ENCODE assay signal across 27 cellular contexts in genomic region chr4:58761563-58761962, GRCh38.
"Had no signal": no experiment of that assay in that cellular context is flagged by ENCODE, and none has a peak within 500 bp of the region (broad histone marks: within the 10 kb centered on the region; RNA-seq: fewer than 3 reads in every experiment).

No MANE protein-coding gene starts in this region.

- H3K9me3 Mint-ChIP-seq: dendritic cell treated with granulocyte-macrophage colony-stimulating factor and Interleukin-4, amounts not matched to agents 40 ng/mL and 50 ng/mL, for 4 days; endodermal cell; naive B cell; neural crest cell; stimulated activated memory B cell treated with anti-CD40 and anti-IgM and Interleukin-4, amounts not matched to agents 10 μg/mL and 1 μg/mL and 100 μg/mL, for 72 hours; type B pancreatic cell had no signal

- H3K36me3 Mint-ChIP-seq: naive B cell; natural killer cell treated with Interleukin-12 subunit alpha and Interleukin-12 subunit beta and Interleukin-15 and Interleukin-18, amount 100 ng/mL, for 72 hours; stimulated activated memory B cell treated with anti-CD40 and anti-IgM and Interleukin-4, amounts not matched to agents 10 μg/mL and 1 μg/mL and 100 μg/mL, for 72 hours; type B pancreatic cell had no signal

- H3K4me3 Mint-ChIP-seq: dendritic cell treated with granulocyte-macrophage colony-stimulating factor and Interleukin-4, amounts not matched to agents 40 ng/mL and 50 ng/mL, for 4 days; endodermal cell; naive B cell; natural killer cell treated with Interleukin-12 subunit alpha and Interleukin-12 subunit beta and Interleukin-15 and Interleukin-18, amount 100 ng/mL, for 72 hours; neural crest cell; stimulated activated memory B cell treated with anti-CD40 and anti-IgM and Interleukin-4, amounts not matched to agents 10 μg/mL and 1 μg/mL and 100 μg/mL, for 72 hours; type B pancreatic cell had no signal

- H3K27ac ChIP-seq: colonic mucosa, epithelial cell of prostate, gastroesophageal sphincter, heart right ventricle, left ventricle myocardium inferior, lower lobe of right lung, parathyroid adenoma, prostate gland, skin epidermis, spleen, testis, tibial artery had no signal

- H3K4me1 Mint-ChIP-seq: endodermal cell; naive B cell; stimulated activated memory B cell treated with anti-CD40 and anti-IgM and Interleukin-4, amounts not matched to agents 10 μg/mL and 1 μg/mL and 100 μg/mL, for 72 hours had no signal

- H3K27ac Mint-ChIP-seq: dendritic cell treated with granulocyte-macrophage colony-stimulating factor and Interleukin-4, amounts not matched to agents 40 ng/mL and 50 ng/mL, for 4 days; endodermal cell; naive B cell; natural killer cell treated with Interleukin-12 subunit alpha and Interleukin-12 subunit beta and Interleukin-15 and Interleukin-18, amount 100 ng/mL, for 72 hours; stimulated activated memory B cell treated with anti-CD40 and anti-IgM and Interleukin-4, amounts not matched to agents 10 μg/mL and 1 μg/mL and 100 μg/mL, for 72 hours; type B pancreatic cell had no signal

- H3K9me3 ChIP-seq: colonic mucosa, gastroesophageal sphincter, heart right ventricle, left ventricle myocardium inferior, lower lobe of right lung, prostate gland, testis, tibial artery had no signal

- H3K4me3 ChIP-seq: colonic mucosa, gastroesophageal sphincter, heart right ventricle, left ventricle myocardium inferior, lower lobe of right lung, prostate gland, skin epidermis, spleen, testis, tibial artery had no signal

- DNase-seq: colonic mucosa; effector CD8-positive, alpha-beta T cell; endodermal cell; foreskin fibroblast; heart right ventricle; left colon; left ventricle myocardium inferior; lower lobe of right lung; naive B cell; right cardiac atrium; spleen; stimulated activated CD4-positive, alpha-beta T cell treated with anti-CD3 and anti-CD28 coated beads, Interleukin-4, amount 100 ng/mL, for 4 hours; stimulated activated naive CD8-positive, alpha-beta T cell treated with anti-CD3 and anti-CD28 coated beads, Interleukin-15, Interleukin-2, amounts not matched to agents 100 U/mL and 50 U/mL, for 24 hours; substantia nigra; testis; tibial artery had no signal

- H3K36me3 ChIP-seq: colonic mucosa, gastroesophageal sphincter, heart right ventricle, left ventricle myocardium inferior, lower lobe of right lung, prostate gland, spleen, tibial artery had no signal

- H3K27me3 ChIP-seq: colonic mucosa, gastroesophageal sphincter, heart right ventricle, spleen, testis, tibial artery had no signal

- H3K79me2 ChIP-seq: parathyroid adenoma had no signal

- H2AFZ ChIP-seq: parathyroid adenoma had no signal

- ATAC-seq: esophagus mucosa; gastroesophageal sphincter; heart right ventricle; left colon; lower lobe of right lung; natural killer cell treated with Interleukin-12 subunit alpha and Interleukin-12 subunit beta and Interleukin-15 and Interleukin-18, amount 100 ng/mL, for 72 hours; right cardiac atrium; stimulated activated memory B cell treated with anti-CD40 and anti-IgM and Interleukin-4, amounts not matched to agents 10 μg/mL and 1 μg/mL and 100 μg/mL, for 72 hours; stimulated activated naive CD8-positive, alpha-beta T cell treated with anti-CD3 and anti-CD28 coated beads, Interleukin-15, Interleukin-2, amounts not matched to agents 100 U/mL and 50 U/mL, for 24 hours had no signal

- H3K9ac ChIP-seq: parathyroid adenoma had no signal

- H3K27me3 Mint-ChIP-seq: dendritic cell treated with granulocyte-macrophage colony-stimulating factor and Interleukin-4, amounts not matched to agents 40 ng/mL and 50 ng/mL, for 4 days; naive B cell; natural killer cell treated with Interleukin-12 subunit alpha and Interleukin-12 subunit beta and Interleukin-15 and Interleukin-18, amount 100 ng/mL, for 72 hours; stimulated activated memory B cell treated with anti-CD40 and anti-IgM and Interleukin-4, amounts not matched to agents 10 μg/mL and 1 μg/mL and 100 μg/mL, for 72 hours; type B pancreatic cell had no signal

- H3K4me1 ChIP-seq: colonic mucosa, gastroesophageal sphincter, heart right ventricle, left ventricle myocardium inferior, lower lobe of right lung, parathyroid adenoma, prostate gland, spleen, testis, tibial artery had no signal
